Comparison of ENCODE assay signal across 17 cellular contexts in the genomic region with DNA sequence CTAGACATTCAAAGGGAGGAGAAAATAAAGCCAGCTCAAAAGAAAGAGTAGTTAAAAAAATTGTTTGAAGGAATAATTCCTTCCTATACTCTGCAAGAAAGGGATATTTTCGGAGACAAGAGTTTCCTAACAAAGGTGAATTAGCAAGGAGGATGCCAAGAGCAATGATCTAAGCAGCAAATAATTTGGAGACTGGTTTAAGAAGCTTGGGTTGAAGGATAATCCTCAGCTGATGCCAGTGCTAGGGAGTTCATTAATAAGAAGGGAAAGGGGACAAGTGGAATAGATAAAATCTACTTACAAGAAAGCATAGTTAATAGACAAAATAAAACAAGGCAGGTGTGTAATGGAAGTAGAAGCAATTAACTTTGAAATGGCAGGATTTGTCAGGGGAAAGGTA.
DNase-seq lines count a peak whose midpoint lies in the region; TF ChIP-seq lines count a peak whose summit lies in the region.
"Had no signal": no experiment of that assay in that cellular context is flagged by ENCODE, and none has a peak within 500 bp of the region (broad histone marks: within the 10 kb centered on the region; RNA-seq: fewer than 3 reads in every experiment).

No MANE protein-coding gene starts in this region.

- H3K4me3 Mint-ChIP-seq in MCF 10A (ENCODE audit: unreplicated experiment) = no peak overlapping the region
- H3K4me3 Mint-ChIP-seq in mesothelial cell of epicardium = no peak overlapping the region
- H3K4me3 Mint-ChIP-seq: B cell; CD4-positive, alpha-beta T cell; CD8-positive, alpha-beta T cell had no signal

- H4K5ac ChIP-seq in mesendoderm (ENCODE audit: low read length) = no peak overlapping the region

- H2BK120ac ChIP-seq in mesendoderm (ENCODE audit: low read depth, low read length) = no peak overlapping the region

- no peak overlapping the region for H3K56ac ChIP-seq in mesendoderm (ENCODE audit: low read length)

- H3K27me3 ChIP-seq in breast epithelium (no peaks in the 10 kb centered on the region), mesendoderm (ENCODE audit: insufficient read depth, low read length, poor library complexity) (no peaks in the 10 kb centered on the region)
- H3K27me3 ChIP-seq: BLaER1 treated with 17β-estradiol and CSF1 and Interleukin-3, amounts not matched to agents 10 nM and 100 nM had no signal

- H4K8ac ChIP-seq in mesendoderm (ENCODE audit: low read depth, low read length) = no peak overlapping the region

- no peak overlapping the region for H3K4me2 ChIP-seq in mesendoderm (ENCODE audit: low read length)
- H3K4me2 ChIP-seq: A549; BLaER1 treated with 17β-estradiol and CSF1 and Interleukin-3, amounts not matched to agents 10 nM and 100 nM had no signal

- no peak overlapping the region for H2AK5ac ChIP-seq in mesendoderm (ENCODE audit: low read length)

- H3K79me2 ChIP-seq in mesendoderm (ENCODE audit: control insufficient read depth, insufficient read depth, low read length) = no peaks in the 10 kb centered on the region

- intact Hi-C loops in breast epithelium (cut with DNase I; ENCODE audit: low total_unique reads) = no loop called here
- intact Hi-C loops in MCF 10A (cut with micrococcal nuclease) = no loop called here

- H3K79me1 ChIP-seq in mesendoderm (ENCODE audit: low read length) = no peaks in the 10 kb centered on the region

- no peak overlapping the region for H3K27ac Mint-ChIP-seq in MCF 10A (ENCODE audit: low read depth, unreplicated experiment)
- H3K27ac Mint-ChIP-seq in mesothelial cell of epicardium = no peak overlapping the region
- H3K27ac Mint-ChIP-seq: B cell; CD4-positive, alpha-beta T cell; CD8-positive, alpha-beta T cell had no signal

- DNase-seq in breast epithelium (ENCODE audit: low spot score in 2 of 2) (no peak), MCF 10A (ENCODE audit: unreplicated experiment) (no peak), mesendoderm (peak; percentile 52), mesothelial cell of epicardium (ENCODE audit: low spot score in 2 of 2, unreplicated experiment in 2 of 2) (no peak), cortex of kidney (lab: John Stamatoyannopoulos, UW) (no peak)
- DNase-seq: AML-193; Caco-2; Calu3; CD4-positive, alpha-beta T cell; CD8-positive, alpha-beta T cell; DMS79 treated with DMSO at 0.1 percent for 48 hours; GF-D8 had no signal

- peak overlapping the region; percentile 68 for H3K18ac ChIP-seq in mesendoderm (ENCODE audit: low read length)

- H3K9me3 Mint-ChIP-seq in MCF 10A (ENCODE audit: unreplicated experiment) (no peaks in the 10 kb centered on the region), mesothelial cell of epicardium (peaks cover 3% of the 10 kb centered on the region)
- H3K9me3 Mint-ChIP-seq: CD8-positive, alpha-beta T cell had no signal

- no peaks in the 10 kb centered on the region for H3K4me1 Mint-ChIP-seq in MCF 10A (ENCODE audit: insufficient read depth, unreplicated experiment)
- peaks cover 14% of the 10 kb centered on the region for H3K4me1 Mint-ChIP-seq in mesothelial cell of epicardium
- H3K4me1 Mint-ChIP-seq: B cell had no signal

- no peak overlapping the region for H3K4ac ChIP-seq in mesendoderm (ENCODE audit: low read depth, low read length)

- H3K36me3 ChIP-seq in breast epithelium = no peaks in the 10 kb centered on the region
- H3K36me3 ChIP-seq in mesendoderm (ENCODE audit: control insufficient read depth, insufficient read depth, low read length) = no peaks in the 10 kb centered on the region
- H3K36me3 ChIP-seq: BLaER1 treated with 17β-estradiol and CSF1 and Interleukin-3, amounts not matched to agents 10 nM and 100 nM had no signal

- H3K27me3 Mint-ChIP-seq in MCF 10A (ENCODE audit: insufficient read depth, unreplicated experiment) = no peaks in the 10 kb centered on the region
- H3K27me3 Mint-ChIP-seq in mesothelial cell of epicardium (ENCODE audit: low read depth) = no peaks in the 10 kb centered on the region
- H3K27me3 Mint-ChIP-seq: B cell; CD4-positive, alpha-beta T cell had no signal

- peak overlapping the region; percentile 74 for H2BK15ac ChIP-seq in mesendoderm (replicated peaks; ENCODE audit: low read depth)

- CTCF ChIA-PET in MCF 10A (lab: Yijun Ruan, JAX) = interaction anchor here (0.6 to 0.8 kb wide), 2 partner anchors 16 to 270 kb away, joined by 4 read pairs; no protein-coding TSS in a partner anchor

- no peak overlapping the region for H2BK5ac ChIP-seq in mesendoderm (ENCODE audit: low read length)

- peak overlapping the region; percentile 16 to 38 for H3K27ac ChIP-seq in breast epithelium
- no peak overlapping the region for H3K27ac ChIP-seq in mesendoderm (ENCODE audit: low read depth, low read length)
- H3K27ac ChIP-seq: 22Rv1; A549; BLaER1 treated with 17β-estradiol and CSF1 and Interleukin-3, amounts not matched to agents 10 nM and 100 nM; C4-2B had no signal

- no peak for TF ChIP-seq CTCF in breast epithelium (IDR thresholded peaks at IDR 0.05)
- no peak for TF ChIP-seq CTCF in MCF 10A (IDR thresholded peaks at IDR 0.05; ENCODE audit: unreplicated experiment)
- no peak for TF ChIP-seq CTCF in mesothelial cell of epicardium (IDR thresholded peaks at IDR 0.05; ENCODE audit: unreplicated experiment)

- H3K4me1 ChIP-seq in breast epithelium = no peaks in the 10 kb centered on the region
- H3K4me1 ChIP-seq in mesendoderm (ENCODE audit: control insufficient read depth, low read depth, low read length) = peaks cover 3% of the 10 kb centered on the region
- H3K4me1 ChIP-seq: A549; BLaER1 treated with 17β-estradiol and CSF1 and Interleukin-3, amounts not matched to agents 10 nM and 100 nM had no signal

- no peak for TF ChIP-seq POLR2A in breast epithelium (IDR thresholded peaks at IDR 0.05)

- H3K9me3 ChIP-seq in breast epithelium = no peaks in the 10 kb centered on the region
- H3K9me3 ChIP-seq: A549; BLaER1 treated with 17β-estradiol and CSF1 and Interleukin-3, amounts not matched to agents 10 nM and 100 nM; Caco-2 had no signal

- H3K23ac ChIP-seq in mesendoderm (ENCODE audit: low read length) = no peak overlapping the region

- no CpG with 5 or more reads among the region's 1 CpG for WGBS in mesendoderm (ENCODE audit: extremely low coverage, insufficient coverage, low lambda C conversion rate)

- peaks cover 6% of the 10 kb centered on the region for H3K36me3 Mint-ChIP-seq in MCF 10A (ENCODE audit: insufficient read depth, unreplicated experiment)
- H3K36me3 Mint-ChIP-seq in mesothelial cell of epicardium = no peaks in the 10 kb centered on the region
- H3K36me3 Mint-ChIP-seq: CD8-positive, alpha-beta T cell had no signal

- H3K9ac ChIP-seq in mesendoderm (ENCODE audit: low read length) = no peak overlapping the region
- H3K9ac ChIP-seq: BLaER1 treated with 17β-estradiol and CSF1 and Interleukin-3, amounts not matched to agents 10 nM and 100 nM had no signal

- POLR2A ChIA-PET in MCF 10A (lab: Yijun Ruan, JAX) = interaction anchor here (0.7 kb wide), 1 partner anchor 12 kb away, joined by 3 read pairs; no protein-coding TSS in a partner anchor

- H3K4me3 ChIP-seq in breast epithelium (no peak overlapping the region), mesendoderm (ENCODE audit: low read length) (no peak overlapping the region)
- H3K4me3 ChIP-seq: A549; BLaER1 treated with 17β-estradiol and CSF1 and Interleukin-3, amounts not matched to agents 10 nM and 100 nM had no signal

- BruUV-seq in MCF 10A (replicated peaks; lab: Mats Ljungman, UMichigan) = no TSS peak
